In the genomic region with DNA sequence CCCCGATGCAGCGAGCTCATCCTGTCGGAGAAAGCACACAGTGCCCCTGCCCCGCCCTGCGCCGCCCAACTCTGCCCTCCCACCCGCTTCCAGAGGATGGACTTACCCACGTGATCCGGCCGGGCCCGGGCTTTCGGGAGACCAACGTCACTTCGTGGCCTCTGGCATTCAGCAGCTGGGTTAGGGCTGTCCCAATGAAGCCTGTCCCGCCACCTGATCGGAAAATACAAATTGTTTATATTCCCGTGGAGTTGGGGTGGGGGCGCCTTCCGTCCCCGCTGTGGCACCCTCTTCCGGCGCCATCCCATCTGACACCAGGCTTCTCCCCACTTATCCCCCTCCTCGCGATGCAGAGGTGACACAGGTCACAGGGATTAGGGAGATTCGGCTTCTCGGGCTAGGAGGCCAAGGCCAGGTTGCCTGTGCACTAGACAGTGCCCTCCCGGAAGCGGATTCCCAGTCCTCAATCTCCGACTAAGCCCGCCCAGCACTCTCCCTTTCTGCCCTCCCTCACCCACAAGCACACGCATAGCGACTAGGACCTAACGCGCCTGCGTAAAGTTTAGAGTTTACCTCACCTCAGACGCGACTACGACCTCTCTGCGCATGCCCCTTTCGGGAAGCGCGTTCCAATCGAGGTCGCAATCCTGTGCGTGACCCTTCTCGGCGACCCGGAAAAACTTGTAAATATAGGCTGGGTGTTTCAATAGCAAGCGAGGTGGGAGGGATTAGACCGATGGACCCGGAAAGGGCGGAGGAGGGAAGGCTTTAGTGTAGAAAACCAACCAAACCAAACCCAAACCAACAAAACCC, we compare ENCODE assay signal across 7 cellular contexts.
DNase-seq lines count a peak whose midpoint lies in the region; ATAC-seq lines count a peak whose summit lies in the region.

A gene with protein sequence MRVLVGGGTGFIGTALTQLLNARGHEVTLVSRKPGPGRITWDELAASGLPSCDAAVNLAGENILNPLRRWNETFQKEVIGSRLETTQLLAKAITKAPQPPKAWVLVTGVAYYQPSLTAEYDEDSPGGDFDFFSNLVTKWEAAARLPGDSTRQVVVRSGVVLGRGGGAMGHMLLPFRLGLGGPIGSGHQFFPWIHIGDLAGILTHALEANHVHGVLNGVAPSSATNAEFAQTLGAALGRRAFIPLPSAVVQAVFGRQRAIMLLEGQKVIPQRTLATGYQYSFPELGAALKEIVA (minus strand): TSS at position 537 of the 813 bp plus-strand sequence. CDS start 7 bp downstream, at position 530.

- DNase-seq in NCI-H2081 (lab: John Stamatoyannopoulos, UW): peak; percentile 98 to 99
- peak; percentile 94 for DNase-seq in T1000 (lab: John Stamatoyannopoulos, UW)
- DNase-seq in astrocyte of the hippocampus (ENCODE audit: low read depth, low spot score): peak; percentile 99
- peak; percentile 97 to 99 for DNase-seq in hippocampal formation (lab: John Stamatoyannopoulos, UW)
- DNase-seq in retina: peak; percentile 95

- ATAC-seq in GM18508 (IDR thresholded peaks at IDR 0.05; ENCODE audit: insufficient read depth, unreplicated experiment) (peak; percentile 87), HG03025 (IDR thresholded peaks at IDR 0.05; ENCODE audit: low FRiP score, unreplicated experiment) (peak; percentile 86)

Comparison
In these comparisons a context has a peak if more than half of its experiments do, and no peak if none do; other contexts are left out.
1. Peak in every context shown above with its lines: DNase-seq and ATAC-seq.